ENCODE assay signal across 27 cellular contexts in the genomic region with DNA sequence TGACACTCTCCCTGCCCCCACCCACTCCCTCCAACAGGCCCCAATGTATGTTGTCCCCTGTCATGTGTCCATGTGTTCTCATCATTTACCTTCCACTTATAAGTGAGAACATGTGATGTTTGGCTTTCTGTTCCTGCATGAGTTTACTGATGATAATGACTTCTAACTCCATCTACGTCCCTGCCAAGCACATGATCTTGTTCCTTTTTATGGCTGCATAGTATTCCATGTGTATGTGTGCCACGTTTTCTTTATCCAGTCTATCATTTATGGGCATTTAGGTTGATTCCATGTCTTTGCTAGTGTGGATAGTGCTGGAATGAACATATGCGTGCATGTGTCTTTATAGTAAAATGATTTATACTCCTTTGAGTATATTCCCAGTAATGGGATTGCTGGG.
"Had no signal": no experiment of that assay in that cellular context is flagged by ENCODE, and none has a peak within 500 bp of the region (broad histone marks: within the 10 kb centered on the region; RNA-seq: fewer than 3 reads in every experiment).

No MANE protein-coding gene starts in this region.

- H3K4me1 ChIP-seq: stomach, suprapubic skin, testis, tibial artery, tibial nerve, transverse colon, upper lobe of left lung, upper lobe of right lung, uterus, vagina had no signal

- H3K4me3 ChIP-seq: stomach, suprapubic skin, testis, thoracic aorta, thyroid gland, tibial artery, tibial nerve, transverse colon, upper lobe of left lung, upper lobe of right lung, uterus, vagina had no signal

- H3K9me3 ChIP-seq: suprapubic skin, testis, thoracic aorta, thyroid gland, tibial artery, transverse colon, upper lobe of left lung, upper lobe of right lung, vagina had no signal

- H3K36me3 ChIP-seq: stomach, suprapubic skin, thoracic aorta, thyroid gland, tibial artery, tibial nerve, transverse colon, upper lobe of left lung, upper lobe of right lung, uterus, vagina had no signal

- H3K27ac ChIP-seq: stomach, suprapubic skin, testis, thoracic aorta, thyroid gland, tibial artery, tibial nerve, transverse colon, upper lobe of left lung, upper lobe of right lung, uterus, vagina had no signal

- FAIRE-seq: urothelium cell line had no signal

- DNase-seq: stimulated activated CD4-positive, alpha-beta T cell treated with anti-CD3 and anti-CD28 coated beads, Interleukin-2, amount 100 ng/mL, for 48 hours; stimulated activated CD4-positive, alpha-beta T cell treated with anti-CD3 and anti-CD28 coated beads, Interleukin-4, amount 100 ng/mL, for 1 hour; stimulated activated CD4-positive, alpha-beta T cell treated with anti-CD3 and anti-CD28 coated beads, Interleukin-4, amount 100 ng/mL, for 24 hours; stimulated activated CD4-positive, alpha-beta T cell treated with anti-CD3 and anti-CD28 coated beads, Interleukin-4, amount 100 ng/mL, for 4 hours; stimulated activated CD8-positive, alpha-beta memory T cell treated with anti-CD3 and anti-CD28 coated beads, Interleukin-4, amount 100 ng/mL, for 48 hours; stimulated activated naive B cell treated with anti-CD40 and anti-IgM and Interleukin-4, amounts not matched to agents 10 μg/mL and 1 μg/mL and 100 μg/mL, for 72 hours; stimulated activated naive CD4-positive, alpha-beta T cell; stimulated activated naive CD4-positive, alpha-beta T cell treated with Interleukin-2 at 50 U/mL for 16 hours; stimulated activated naive CD8-positive, alpha-beta T cell treated with anti-CD3 and anti-CD28 coated beads, Interleukin-15, amount 100 ng/mL, for 72 hours; stimulated activated naive CD8-positive, alpha-beta T cell treated with anti-CD3 and anti-CD28 coated beads, Interleukin-15, Interleukin-2, amounts not matched to agents 100 U/mL and 50 U/mL, for 24 hours; stomach; substantia nigra; testis; thyroid gland; tibial artery; transverse colon; trophoblast cell; upper lobe of left lung; upper lobe of right lung; uterus had no signal

- ATAC-seq: stimulated activated effector memory CD8-positive, alpha-beta T cell treated with anti-CD3 and anti-CD28 coated beads, Interleukin-12 subunit alpha, Interleukin-12 subunit beta, amount 100 ng/mL, for 72 hours; stimulated activated memory B cell treated with anti-CD40 and anti-IgM and Interleukin-4, amounts not matched to agents 10 μg/mL and 1 μg/mL and 100 μg/mL, for 72 hours; stimulated activated naive B cell treated with anti-CD40 and anti-IgM and Interleukin-4, amounts not matched to agents 10 μg/mL and 1 μg/mL and 100 μg/mL, for 72 hours; stimulated activated naive CD8-positive, alpha-beta T cell treated with anti-CD3 and anti-CD28 coated beads, Interleukin-15, amount 100 ng/mL, for 72 hours; stimulated activated naive CD8-positive, alpha-beta T cell treated with anti-CD3 and anti-CD28 coated beads, Interleukin-15, Interleukin-2, amounts not matched to agents 100 U/mL and 50 U/mL, for 24 hours; upper lobe of right lung had no signal

- H3K27me3 ChIP-seq: testis, thyroid gland, tibial nerve, transverse colon, upper lobe of left lung, uterus, vagina had no signal
